Comparison of ENCODE assay signal across 1 cellular context in genomic region chr14:103847954-103848719, GRCh38.
TF ChIP-seq lines count a peak whose summit lies in the region.

No MANE protein-coding gene starts in this region.

TF ChIP-seq in HepG2, 621 proteins besides CTCF, POLR2A, EP300 and RAD21 (continued from another document and continues in another):
- peak; percentile 59; the same call in 1 of the 2 replicates for TF ChIP-seq IKZF5 (CRISPR knock-in tag; IDR thresholded peaks at IDR 0.05)
- no peak for TF ChIP-seq ZNF770 (CRISPR knock-in tag; IDR thresholded peaks at IDR 0.05)
- TF ChIP-seq ZNF136 (CRISPR knock-in tag; IDR thresholded peaks at IDR 0.05; ENCODE audit: low read depth) = no peak
- TF ChIP-seq LCORL (IDR thresholded peaks at IDR 0.05) = no peak
- TF ChIP-seq LCORL (CRISPR knock-in tag; IDR thresholded peaks at IDR 0.05) = 0 out of 2 replicates have a peak, but pooled peaks have one; percentile 44
- TF ChIP-seq SNAI1 (CRISPR knock-in tag; IDR thresholded peaks at IDR 0.05; ENCODE audit: borderline replicate concordance) = 0 out of 2 replicates have a peak, but pooled peaks have one; percentile 61
- TF ChIP-seq ZNF678 (CRISPR knock-in tag; IDR thresholded peaks at IDR 0.05) = no peak
- no peak for TF ChIP-seq ZNF496 (CRISPR knock-in tag; IDR thresholded peaks at IDR 0.05; ENCODE audit: insufficient replicate concordance)
- TF ChIP-seq MTERF4 (CRISPR knock-in tag; IDR thresholded peaks at IDR 0.05) = 0 out of 2 replicates have a peak, but pooled peaks have one; percentile 23
- TF ChIP-seq ZNF282 (IDR thresholded peaks at IDR 0.05; ENCODE audit: partially characterized antibody) = no peak
- TF ChIP-seq HOXA3 (CRISPR knock-in tag; IDR thresholded peaks at IDR 0.05) = no peak
- TF ChIP-seq ZNF343 (CRISPR knock-in tag; IDR thresholded peaks at IDR 0.05) = 0 out of 2 replicates have a peak, but pooled peaks have one; percentile 46
- 0 out of 2 replicates have a peak, but pooled peaks have one; percentile 25 for TF ChIP-seq SALL2 (CRISPR knock-in tag; IDR thresholded peaks at IDR 0.05)
- TF ChIP-seq GPBP1L1 (CRISPR knock-in tag; IDR thresholded peaks at IDR 0.05) = no peak
- TF ChIP-seq KMT2A (CRISPR knock-in tag; IDR thresholded peaks at IDR 0.05) = no peak
- TF ChIP-seq ZNF841 (CRISPR knock-in tag; IDR thresholded peaks at IDR 0.05; ENCODE audit: borderline replicate concordance) = no peak
- no peak for TF ChIP-seq ZMAT3 (CRISPR knock-in tag; conservative IDR thresholded peaks at IDR 0.05)
- TF ChIP-seq JDP2 (CRISPR knock-in tag; IDR thresholded peaks at IDR 0.05; ENCODE audit: borderline replicate concordance) = no peak
- no peak for TF ChIP-seq MEF2D (CRISPR knock-in tag; IDR thresholded peaks at IDR 0.05)
- no peak; the same call in 1 of the 2 replicates for TF ChIP-seq ARNTL (CRISPR knock-in tag; IDR thresholded peaks at IDR 0.05)
- TF ChIP-seq IRF9 (CRISPR knock-in tag; IDR thresholded peaks at IDR 0.05; ENCODE audit: borderline replicate concordance) = no peak; the same call in 1 of the 2 replicates
- no peak for TF ChIP-seq IKZF1 (IDR thresholded peaks at IDR 0.05)
- TF ChIP-seq ZFX (CRISPR knock-in tag; IDR thresholded peaks at IDR 0.05; ENCODE audit: low read depth) = peak; percentile 73; the same call in 1 of the 2 replicates
- TF ChIP-seq ZXDC (CRISPR knock-in tag; IDR thresholded peaks at IDR 0.05) = no peak
- no peak for TF ChIP-seq MAFG (CRISPR knock-in tag; IDR thresholded peaks at IDR 0.05)
- 0 out of 2 replicates have a peak, but pooled peaks have one; percentile 4 for TF ChIP-seq YEATS2 (CRISPR knock-in tag; IDR thresholded peaks at IDR 0.05; ENCODE audit: borderline replicate concordance)
- TF ChIP-seq NBN (conservative IDR thresholded peaks at IDR 0.05) = no peak
- peak; percentile 64; the same call in 1 of the 2 replicates for TF ChIP-seq NR2F6 (IDR thresholded peaks at IDR 0.05)
- peak; percentile 69 for TF ChIP-seq NR2F6 (CRISPR knock-in tag; IDR thresholded peaks at IDR 0.05)
- no peak for TF ChIP-seq NFRKB (IDR thresholded peaks at IDR 0.05)
- no peak for TF ChIP-seq SP5 (CRISPR knock-in tag; IDR thresholded peaks at IDR 0.05; ENCODE audit: borderline replicate concordance, low read depth)
- peak in 1 of 2 experiments; percentile 42; a peak in 1 of 4 replicates for TF ChIP-seq HMGXB4 (CRISPR knock-in tag; IDR thresholded peaks at IDR 0.05; ENCODE audit: borderline replicate concordance in 1 of 2, low read depth in 1 of 2)
- TF ChIP-seq HHEX (CRISPR knock-in tag; IDR thresholded peaks at IDR 0.05) = no peak
- peak; percentile 40; the same call in 1 of the 2 replicates for TF ChIP-seq ZNF329 (CRISPR knock-in tag; IDR thresholded peaks at IDR 0.05; ENCODE audit: low read depth)
- TF ChIP-seq ZNF644 (CRISPR knock-in tag; IDR thresholded peaks at IDR 0.05; ENCODE audit: low read depth) = no peak
- no peak for TF ChIP-seq NFATC3 (CRISPR knock-in tag; IDR thresholded peaks at IDR 0.05)
- 0 out of 2 replicates have a peak, but pooled peaks have one; percentile 19 for TF ChIP-seq ISL2 (CRISPR knock-in tag; IDR thresholded peaks at IDR 0.05)
- TF ChIP-seq THRA (CRISPR knock-in tag; IDR thresholded peaks at IDR 0.05; ENCODE audit: borderline replicate concordance) = peak; percentile 58; the same call in 1 of the 2 replicates
- TF ChIP-seq HIVEP1 (CRISPR knock-in tag; IDR thresholded peaks at IDR 0.05) = peak; percentile 83; the same call in 1 of the 2 replicates
- TF ChIP-seq ATAD3A (CRISPR knock-in tag; IDR thresholded peaks at IDR 0.05) = no peak
- no peak for TF ChIP-seq ZFP36L2 (CRISPR knock-in tag; IDR thresholded peaks at IDR 0.05)
- no peak for TF ChIP-seq NR0B2 (CRISPR knock-in tag; IDR thresholded peaks at IDR 0.05)
- no peak for TF ChIP-seq DZIP1 (CRISPR knock-in tag; IDR thresholded peaks at IDR 0.05)
- peak; percentile 52; the same call in 1 of the 2 replicates for TF ChIP-seq BCL3 (CRISPR knock-in tag; IDR thresholded peaks at IDR 0.05)
- TF ChIP-seq HDAC1 (CRISPR knock-in tag; IDR thresholded peaks at IDR 0.05) = peak; percentile 59
